Comparison of ENCODE assay signal across 1 cellular context in genomic region chrX:109959356-109959871, GRCh38.
TF ChIP-seq lines count a peak whose summit lies in the region.

No MANE protein-coding gene starts in this region.

TF ChIP-seq in GM12878, 131 proteins besides CTCF, POLR2A, EP300 and RAD21:
- no peak for TF ChIP-seq ZNF592 (IDR thresholded peaks at IDR 0.05)
